ENCODE assay signal across 9 cellular contexts in genomic region chr12:78584695-78585094, GRCh38.
A peak's percentile ranks its signal among the peaks of the same experiment; 100 is the strongest.
DNase-seq lines count a peak whose midpoint lies in the region; ATAC-seq, FAIRE-seq and TF ChIP-seq lines count a peak whose summit lies in the region.
"Had no signal": no experiment of that assay in that cellular context is flagged by ENCODE, and none has a peak within 500 bp of the region (broad histone marks: within the 10 kb centered on the region; RNA-seq: fewer than 3 reads in every experiment).

No MANE protein-coding gene starts in this region.

- no peaks in the 10 kb centered on the region for H3K36me3 Mint-ChIP-seq in stimulated activated naive B cell treated with anti-CD40 and anti-IgM and Interleukin-4, amounts not matched to agents 10 μg/mL and 1 μg/mL and 100 μg/mL, for 72 hours

- no peaks in the 10 kb centered on the region for H3K36me3 ChIP-seq in GM12878 (ENCODE audit: control insufficient read depth in 2 of 2, insufficient read depth in 2 of 2, low read length in 1 of 2)
- no peaks in the 10 kb centered on the region for H3K36me3 ChIP-seq in right lobe of liver

- peak; percentile 18 to 31 (median 20); a peak in 3 of 6 replicates for TF ChIP-seq CTCF in GM12878 (IDR thresholded peaks at IDR 0.05 in 2 of 3, conservative IDR thresholded peaks at IDR 0.05 in 1 of 3; ENCODE audit: control insufficient read depth in 2 of 3, extremely low read depth in 1 of 3, insufficient read depth in 1 of 3, low read depth in 3 of 3, low read length in 3 of 3)
- TF ChIP-seq CTCF in right lobe of liver (IDR thresholded peaks at IDR 0.05): peak; percentile 32 to 52 (median 45)

- DNase-seq in DMS 273 (lab: John Stamatoyannopoulos, UW; ENCODE audit: unreplicated experiment) (peak; percentile 50), DMS 273 treated with DMSO at 0.1 percent for 48 hours (lab: John Stamatoyannopoulos, UW) (no peak), GM12878 (ENCODE audit: low read depth, low spot score) (no peak), right lobe of liver (peak in 1 of 3 donors; percentile 46), amygdala (lab: John Stamatoyannopoulos, UW) (no peak)
- DNase-seq in stimulated activated naive B cell treated with anti-CD40 and anti-IgM and Interleukin-4, amounts not matched to agents 10 μg/mL and 1 μg/mL and 100 μg/mL, for 72 hours: no peak
- DNase-seq: NCI-H1436 treated with DMSO at 0.1 percent for 48 hours had no signal

- CTCF ChIA-PET in GM12878 (lab: Yijun Ruan, JAX): interaction anchor here (0.6 to 1.1 kb wide), 4 partner anchors 20 to 439 kb away, joined by 3 read pairs; no protein-coding TSS in a partner anchor

- H3K4me3 ChIP-seq in GM12878 (no peak overlapping the region), right lobe of liver (no peak overlapping the region)

- H3K9me3 ChIP-seq in GM12878 (replicated peaks; ENCODE audit: control insufficient read depth, insufficient read depth, low read length) (no peaks in the 10 kb centered on the region), right lobe of liver (peaks cover 0 to 7% (median 0%) of the 10 kb centered on the region in 4 donors)

- H3K4me1 ChIP-seq in GM12878 (ENCODE audit: control insufficient read depth, insufficient read depth, low read length): no peaks in the 10 kb centered on the region
- H3K4me1 ChIP-seq in right lobe of liver: no peaks in the 10 kb centered on the region

- no peak overlapping the region for H2AFZ ChIP-seq in GM12878 (ENCODE audit: control insufficient read depth, low read depth, low read length)

- FAIRE-seq in GM12878 (lab: Jason Lieb, UNC): peak; percentile 23

- H3K27ac Mint-ChIP-seq in stimulated activated naive B cell treated with anti-CD40 and anti-IgM and Interleukin-4, amounts not matched to agents 10 μg/mL and 1 μg/mL and 100 μg/mL, for 72 hours: no peak overlapping the region

- POLR2A ChIA-PET in GM12878 (lab: Charles Lee): no interaction called here

- no peaks in the 10 kb centered on the region for H3K79me2 ChIP-seq in GM12878 (ENCODE audit: control insufficient read depth, insufficient read depth, low read length)

- SMC1A ChIA-PET in GM12878 (lab: Charles Lee; ENCODE audit: uncharacterized antibody, unreplicated experiment): interaction anchor here (0.6 kb wide), 2 partner anchors 10 to 793 kb away, joined by 3 read pairs; no protein-coding TSS in a partner anchor

- TF ChIP-seq EP300 in Ishikawa (IDR thresholded peaks at IDR 0.05; ENCODE audit: borderline replicate concordance) (no peak), GM12878 (IDR thresholded peaks at IDR 0.05; ENCODE audit: borderline replicate concordance in 1 of 2, control insufficient read depth in 1 of 2, low read depth in 2 of 2, low read length in 2 of 2) (no peak)

- RAD21 ChIA-PET in GM12878 (lab: Charles Lee; ENCODE audit: unreplicated experiment): no interaction called here

- no peaks in the 10 kb centered on the region for H3K27me3 Mint-ChIP-seq in stimulated activated naive B cell treated with anti-CD40 and anti-IgM and Interleukin-4, amounts not matched to agents 10 μg/mL and 1 μg/mL and 100 μg/mL, for 72 hours

- intact Hi-C loops in GM12878 (cut with micrococcal nuclease; ENCODE audit: unreplicated experiment): loop anchor here (10.0 kb wide), 1 partner anchor 440 kb away; no protein-coding TSS in a partner anchor
- intact Hi-C loops in right lobe of liver (cut with DNase I): no loop called here

- no peak for TF ChIP-seq POLR2A in GM12878 (IDR thresholded peaks at IDR 0.05; ENCODE audit: low read depth, low read length)
- TF ChIP-seq POLR2A in right lobe of liver (IDR thresholded peaks at IDR 0.05): no peak

- H3K27ac ChIP-seq in GM12878 (ENCODE audit: control insufficient read depth, insufficient read depth) (no peak overlapping the region), right lobe of liver (no peak overlapping the region)

- peak; percentile 61 for ATAC-seq in GM12878
- peak; percentile 52 to 71 (median 66) for ATAC-seq in right lobe of liver
- no peak for ATAC-seq in HG03108 (IDR thresholded peaks at IDR 0.05; ENCODE audit: unreplicated experiment)
- no peak for ATAC-seq in stimulated activated naive B cell treated with anti-CD40 and anti-IgM and Interleukin-4, amounts not matched to agents 10 μg/mL and 1 μg/mL and 100 μg/mL, for 72 hours (replicated peaks)

- H3K27me3 ChIP-seq in GM12878 (replicated peaks in 1 of 2; ENCODE audit: control insufficient read depth in 2 of 2, insufficient read depth in 2 of 2, low read length in 1 of 2): no peaks in the 10 kb centered on the region
- no peaks in the 10 kb centered on the region for H3K27me3 ChIP-seq in right lobe of liver

- no TSS peak for BruUV-seq in GM12878 (replicated peaks; lab: Mats Ljungman, UMichigan)

- in situ Hi-C loops in GM12878 (cut with MboI): no loop called here

- no peak overlapping the region for H3K4me2 ChIP-seq in GM12878 (ENCODE audit: control insufficient read depth, insufficient read depth)

- H3K4me1 Mint-ChIP-seq in stimulated activated naive B cell treated with anti-CD40 and anti-IgM and Interleukin-4, amounts not matched to agents 10 μg/mL and 1 μg/mL and 100 μg/mL, for 72 hours: no peaks in the 10 kb centered on the region

- H3K9me3 Mint-ChIP-seq in stimulated activated naive B cell treated with anti-CD40 and anti-IgM and Interleukin-4, amounts not matched to agents 10 μg/mL and 1 μg/mL and 100 μg/mL, for 72 hours: peaks cover 18 to 21% of the 10 kb centered on the region in 2 donors

- TF ChIP-seq RAD21 in Ishikawa (IDR thresholded peaks at IDR 0.05; ENCODE audit: low read depth) (peak; percentile 70), GM12878 (IDR thresholded peaks at IDR 0.05; ENCODE audit: insufficient read depth, low read depth, low read length) (peak; percentile 47)

- H3K4me3 Mint-ChIP-seq in stimulated activated naive B cell treated with anti-CD40 and anti-IgM and Interleukin-4, amounts not matched to agents 10 μg/mL and 1 μg/mL and 100 μg/mL, for 72 hours: no peak overlapping the region

- WGBS in GM12878 (ENCODE audit: insufficient coverage, insufficient replicate concordance, low lambda C conversion rate, missing lambda C conversion rate): 8% methylated on average over 1 of the region's 1 CpG
- WGBS in right lobe of liver (ENCODE audit: insufficient coverage, low coverage, low lambda C conversion rate, missing lambda C conversion rate): 18% methylated on average over 1 of the region's 1 CpG

- no peaks in the 10 kb centered on the region for H4K20me1 ChIP-seq in GM12878 (ENCODE audit: control insufficient read depth, insufficient read depth)

- no peak overlapping the region for H3K9ac ChIP-seq in GM12878 (ENCODE audit: control insufficient read depth, insufficient read depth, low read length)

TF ChIP-seq in Ishikawa, 13 proteins besides CTCF, POLR2A, EP300 and RAD21:
- TF ChIP-seq NFIC (IDR thresholded peaks at IDR 0.05) (no peak), TAF1 (IDR thresholded peaks at IDR 0.05; ENCODE audit: low read depth) (no peak), EGR1 (IDR thresholded peaks at IDR 0.05) (no peak), CREB1 (IDR thresholded peaks at IDR 0.05; ENCODE audit: low read depth) (no peak), TCF12 (IDR thresholded peaks at IDR 0.05; ENCODE audit: low read depth) (no peak), MAX (IDR thresholded peaks at IDR 0.05) (no peak), CEBPB (IDR thresholded peaks at IDR 0.05) (no peak), FOXM1 (IDR thresholded peaks at IDR 0.05; ENCODE audit: borderline replicate concordance, low read depth) (no peak)

TF ChIP-seq in GM12878, 131 proteins besides CTCF, POLR2A, EP300 and RAD21:
- no peak for TF ChIP-seq PML (IDR thresholded peaks at IDR 0.05; ENCODE audit: low read length)
- TF ChIP-seq CHD2 (IDR thresholded peaks at IDR 0.05; ENCODE audit: borderline replicate concordance, low read depth, low read length): no peak
- no peak for TF ChIP-seq FOXK2 (IDR thresholded peaks at IDR 0.05)
- TF ChIP-seq RB1 (IDR thresholded peaks at IDR 0.05; ENCODE audit: borderline replicate concordance): no peak
- TF ChIP-seq YY1 (IDR thresholded peaks at IDR 0.05; ENCODE audit: low read depth, low read length): no peak
- no peak for TF ChIP-seq CBX3 (IDR thresholded peaks at IDR 0.05; ENCODE audit: borderline replicate concordance, low read depth)
- TF ChIP-seq NRF1 (conservative IDR thresholded peaks at IDR 0.05; ENCODE audit: low read depth, low read length): no peak
- TF ChIP-seq STAT3 (IDR thresholded peaks at IDR 0.05; ENCODE audit: low read depth, low read length): no peak
- no peak for TF ChIP-seq ETV6 (conservative IDR thresholded peaks at IDR 0.05 in 1 of 2, IDR thresholded peaks at IDR 0.05 in 1 of 2; ENCODE audit: borderline replicate concordance in 1 of 2, low read depth in 1 of 2)
- no peak for TF ChIP-seq HDGF (IDR thresholded peaks at IDR 0.05)
- TF ChIP-seq PBX3 (IDR thresholded peaks at IDR 0.05; ENCODE audit: insufficient replicate concordance, low read depth, low read length): no peak
- TF ChIP-seq ZNF384 (IDR thresholded peaks at IDR 0.05; ENCODE audit: borderline replicate concordance, low read depth, low read length): no peak
- TF ChIP-seq SKIL (IDR thresholded peaks at IDR 0.05; ENCODE audit: low read depth, poor library complexity, severe bottlenecking): no peak

Comparison
In these comparisons a context has a peak if more than half of its experiments do, and no peak if none do; other contexts are left out.
1. ATAC-seq: peak in GM12878 (single experiment) and right lobe of liver (4 of 4); none in HG03108 (single experiment) and stimulated activated naive B cell treated with anti-CD40 and anti-IgM and Interleukin-4, amounts not matched to agents 10 μg/mL and 1 μg/mL and 100 μg/mL, for 72 hours (0 of 2).